ENCODE assay signal across 8 cellular contexts in genomic region chr6:109381747-109382575, GRCh38. TPM values are rescaled to one million over a fixed set of nuclear protein-coding genes. Genes with fewer than 3 reads are reported as not detected.
DNase-seq lines count a peak whose midpoint lies in the region; ATAC-seq and TF ChIP-seq lines count a peak whose summit lies in the region.

TSS of gene CD164 (minus strand) at chr6:109382467. CDS start at chr6:109382378, 89 bp downstream.

- H3K4me1 Mint-ChIP-seq in CD4-positive, CD25-positive, alpha-beta regulatory T cell, result peaks cover 15 to 43% (median 27%) of the 10 kb centered on the region in 4 donors
- H3K4me1 Mint-ChIP-seq in activated CD4-positive, alpha-beta memory T cell treated with anti-CD3 and anti-CD28 coated beads, Interleukin-2, amount 10 ng/mL, durations not matched to agents 7 days and 5 days, result peaks cover 37% of the 10 kb centered on the region

- peak within 1 kb of the TSS; percentile 97 for H3K4me3 ChIP-seq in CD4-positive, CD25-positive, alpha-beta regulatory T cell (ENCODE audit: low read depth, low read length)
- H3K4me3 ChIP-seq in duodenal mucosa (ENCODE audit: low read depth in 1 of 2, low read length in 2 of 2), result peak within 1 kb of the TSS; percentile 96 to 99
- H3K4me3 ChIP-seq in lower lobe of right lung, result peak within 1 kb of the TSS; percentile 88

- ATAC-seq in CD4-positive, CD25-positive, alpha-beta regulatory T cell (ENCODE audit: low read depth in 2 of 2), result peak; percentile 68 to 72
- ATAC-seq in GM19397 (IDR thresholded peaks at IDR 0.05; ENCODE audit: unreplicated experiment) (peak; percentile 59), HG03565 (IDR thresholded peaks at IDR 0.05; ENCODE audit: unreplicated experiment) (peak; percentile 34), lower lobe of right lung (peak; percentile 91 to 96)

- no peaks in the 10 kb centered on the region for H3K9me3 ChIP-seq in CD4-positive, CD25-positive, alpha-beta regulatory T cell (ENCODE audit: control insufficient read depth in 2 of 2, low read length in 2 of 2)
- H3K9me3 ChIP-seq in duodenal mucosa (ENCODE audit: control insufficient read depth in 1 of 2, low read length in 2 of 2) (no peaks in the 10 kb centered on the region), lower lobe of right lung (no peaks in the 10 kb centered on the region)

- no peak for TF ChIP-seq CTCF in lower lobe of right lung (IDR thresholded peaks at IDR 0.05)

- H3K27me3 ChIP-seq in CD4-positive, CD25-positive, alpha-beta regulatory T cell (ENCODE audit: control insufficient read depth, insufficient read depth, low read length), result no peaks in the 10 kb centered on the region
- H3K27me3 ChIP-seq in duodenal mucosa (ENCODE audit: control insufficient read depth in 1 of 2, insufficient read depth in 2 of 2, low read length in 2 of 2), result no peaks in the 10 kb centered on the region
- H3K27me3 ChIP-seq in lower lobe of right lung (ENCODE audit: low read depth), result no peaks in the 10 kb centered on the region

- peaks cover 40% of the 10 kb centered on the region for H3K4me1 ChIP-seq in CD4-positive, CD25-positive, alpha-beta regulatory T cell (ENCODE audit: control insufficient read depth, insufficient read depth, low read length, poor library complexity, severe bottlenecking)
- H3K4me1 ChIP-seq in duodenal mucosa (ENCODE audit: control insufficient read depth in 1 of 2, insufficient read depth in 2 of 2, low read length in 2 of 2) (peaks cover 37 to 43% of the 10 kb centered on the region in 2 donors), lower lobe of right lung (peaks cover 50% of the 10 kb centered on the region)

- H3K9me3 Mint-ChIP-seq in CD4-positive, CD25-positive, alpha-beta regulatory T cell, result no peaks in the 10 kb centered on the region
- no peaks in the 10 kb centered on the region for H3K9me3 Mint-ChIP-seq in activated CD4-positive, alpha-beta memory T cell treated with anti-CD3 and anti-CD28 coated beads, Interleukin-2, amount 10 ng/mL, durations not matched to agents 7 days and 5 days

- peak within 1 kb of the TSS; percentile 96 to 100 (median 98) for H3K4me3 Mint-ChIP-seq in CD4-positive, CD25-positive, alpha-beta regulatory T cell
- H3K4me3 Mint-ChIP-seq in activated CD4-positive, alpha-beta memory T cell treated with anti-CD3 and anti-CD28 coated beads, Interleukin-2, amount 10 ng/mL, durations not matched to agents 7 days and 5 days, result peak within 1 kb of the TSS; percentile 93

- H3K27me3 Mint-ChIP-seq in CD4-positive, CD25-positive, alpha-beta regulatory T cell, result peaks cover 13% of the 10 kb centered on the region
- H3K27me3 Mint-ChIP-seq in activated CD4-positive, alpha-beta memory T cell treated with anti-CD3 and anti-CD28 coated beads, Interleukin-2, amount 10 ng/mL, durations not matched to agents 7 days and 5 days, result peaks cover 3% of the 10 kb centered on the region

- peaks cover 15% of the 10 kb centered on the region for H3K36me3 ChIP-seq in CD4-positive, CD25-positive, alpha-beta regulatory T cell (ENCODE audit: control insufficient read depth, insufficient read depth, low read length)
- peaks cover 9 to 16% of the 10 kb centered on the region in 2 donors for H3K36me3 ChIP-seq in duodenal mucosa (ENCODE audit: control insufficient read depth in 1 of 2, insufficient read depth in 2 of 2, low read length in 2 of 2)
- H3K36me3 ChIP-seq in lower lobe of right lung, result peaks cover 18% of the 10 kb centered on the region

- H3K9ac ChIP-seq in duodenal mucosa (ENCODE audit: low read depth in 1 of 2, low read length in 2 of 2), result peak within 1 kb of the TSS; percentile 95 to 99

- H3K36me3 Mint-ChIP-seq in CD4-positive, CD25-positive, alpha-beta regulatory T cell, result peaks cover 15% of the 10 kb centered on the region
- H3K36me3 Mint-ChIP-seq in activated CD4-positive, alpha-beta memory T cell treated with anti-CD3 and anti-CD28 coated beads, Interleukin-2, amount 10 ng/mL, durations not matched to agents 7 days and 5 days (ENCODE audit: low read depth), result peaks cover 44% of the 10 kb centered on the region

- POLR2A ChIA-PET in activated CD4-positive, alpha-beta memory T cell treated with anti-CD3 and anti-CD28 coated beads, Interleukin-2, amount 10 ng/mL, durations not matched to agents 7 days and 5 days (lab: Charles Lee), result interaction anchor here (0.7 to 5.4 kb wide), 52 partner anchors 10 to 1492 kb away, joined by 3 to 132 read pairs (median 5); partner anchors contain the start of genes AFG1L, AMD1, ARMC2 and CEP57L1

- intact Hi-C loops in lower lobe of right lung (cut with DNase I), result no loop called here

- H3K27ac Mint-ChIP-seq in CD4-positive, CD25-positive, alpha-beta regulatory T cell, result peak within 1 kb of the TSS; percentile 99 to 100 (median 99)
- peak within 1 kb of the TSS; percentile 99 for H3K27ac Mint-ChIP-seq in activated CD4-positive, alpha-beta memory T cell treated with anti-CD3 and anti-CD28 coated beads, Interleukin-2, amount 10 ng/mL, durations not matched to agents 7 days and 5 days

- peak within 1 kb of the TSS; percentile 95 for H3K27ac ChIP-seq in CD4-positive, CD25-positive, alpha-beta regulatory T cell (ENCODE audit: insufficient read depth, low read length, poor library complexity, severe bottlenecking)
- H3K27ac ChIP-seq in duodenal mucosa (ENCODE audit: low read depth, low read length) (peak within 1 kb of the TSS; percentile 100), lower lobe of right lung (peak within 1 kb of the TSS; percentile 99)

- CTCF ChIA-PET in activated CD4-positive, alpha-beta memory T cell treated with anti-CD3 and anti-CD28 coated beads, Interleukin-2, amount 10 ng/mL, durations not matched to agents 7 days and 5 days (lab: Charles Lee), result interaction anchor here (0.5 to 6.0 kb wide), 23 partner anchors 9 to 658 kb away, joined by 3 to 96 read pairs (median 5); partner anchors contain the start of genes AK9, CEP57L1, FIG4 and MICAL1

- DNase-seq in CD4-positive, CD25-positive, alpha-beta regulatory T cell, result peak; percentile 92 to 97 (median 97)
- DNase-seq in NCI-H82 treated with DMSO at 0.1 percent for 48 hours (lab: John Stamatoyannopoulos, UW; ENCODE audit: unreplicated experiment) (peak; percentile 87), lower lobe of right lung (peak; percentile 94)
- DNase-seq in activated CD4-positive, alpha-beta memory T cell treated with anti-CD3 and anti-CD28 coated beads, Interleukin-2, amount 10 ng/mL, durations not matched to agents 7 days and 5 days, result peak; percentile 94
- DNase-seq in stimulated activated CD4-positive, alpha-beta T cell treated with anti-CD3 and anti-CD28 coated beads, TNF-alpha, amount 100 ng/mL, for 1 hour (ENCODE audit: low read depth in 3 of 3, low spot score in 1 of 3), result peak; percentile 83 to 92 (median 89)

RNA-seq across cellular contexts. Expression of gene CD164, which starts in this region (rescaled TPM):
- total RNA-seq in CD4-positive, CD25-positive, alpha-beta regulatory T cell, result 187 TPM
- 100 to 1,000 TPM; 330 to 364 (median 346) TPM for polyA plus RNA-seq in CD4-positive, CD25-positive, alpha-beta regulatory T cell
- 100 to 1,000 TPM; 354 to 370 TPM for total RNA-seq in activated CD4-positive, alpha-beta memory T cell treated with anti-CD3 and anti-CD28 coated beads, Interleukin-2, amount 10 ng/mL, durations not matched to agents 7 days and 5 days
- 307 TPM for total RNA-seq in lower lobe of right lung

Comparison
In these comparisons a context has a peak if more than half of its experiments do, and no peak if none do; other contexts are left out.
1. Peak in every context shown above with its lines: DNase-seq, ATAC-seq, H3K4me3 ChIP-seq and H3K27ac ChIP-seq.
2. ATAC-seq: peak in every context shown above with its lines; median percentile 94 in lower lobe of right lung; 70 in CD4-positive, CD25-positive, alpha-beta regulatory T cell; 59 in GM19397; 34 in HG03565.